ENCODE assay signal across 9 cellular contexts in the genomic region with DNA sequence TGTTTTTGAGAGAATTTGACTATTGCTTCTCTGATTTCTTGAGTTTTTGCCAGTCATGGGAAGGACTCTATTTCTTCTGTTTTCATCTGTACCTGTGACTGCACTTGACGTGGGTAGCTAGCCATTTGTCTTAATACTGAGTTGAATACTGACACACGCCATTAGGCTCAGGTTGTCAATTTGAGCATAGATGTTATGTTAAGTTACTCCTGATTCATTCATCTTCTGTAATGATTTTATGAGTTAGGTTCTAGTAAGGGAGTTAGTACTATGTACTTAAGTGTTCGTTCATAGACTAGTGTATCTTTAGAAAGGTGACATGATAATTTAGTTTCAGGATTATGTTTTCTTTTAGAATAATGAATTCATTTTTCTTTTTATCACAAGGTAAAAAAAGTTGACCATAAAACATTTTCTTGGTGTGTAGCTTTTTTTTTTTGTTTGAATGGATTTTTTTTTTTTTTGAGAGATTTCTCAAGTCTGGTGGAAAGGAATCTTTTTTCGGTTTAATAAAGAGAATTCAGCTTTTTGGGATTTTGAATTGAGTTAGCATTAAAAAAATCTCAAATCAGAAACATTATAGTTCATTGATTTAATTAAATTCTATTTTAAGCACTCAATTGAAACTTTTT. TPM values are rescaled to one million over a fixed set of nuclear protein-coding genes. Genes with fewer than 3 reads are reported as not detected.
DNase-seq lines count a peak whose midpoint lies in the region; ATAC-seq, FAIRE-seq and TF ChIP-seq lines count a peak whose summit lies in the region.
"Had no signal": no experiment of that assay in that cellular context is flagged by ENCODE, and none has a peak within 500 bp of the region (broad histone marks: within the 10 kb centered on the region; RNA-seq: fewer than 3 reads in every experiment).

No MANE protein-coding gene starts in this region.

- H3K4me1 ChIP-seq in endocrine pancreas (ENCODE audit: control insufficient read depth, insufficient read depth, low read length) = peaks cover 49% of the 10 kb centered on the region
- H3K4me1 ChIP-seq in effector memory CD4-positive, alpha-beta T cell (ENCODE audit: control insufficient read depth, insufficient read depth, low read length, poor library complexity, severe bottlenecking) = peaks cover 18% of the 10 kb centered on the region

- no peak for DNase-seq in GM12891 (ENCODE audit: insufficient read length, low spot score)
- DNase-seq in NCI-H774 (lab: John Stamatoyannopoulos, UW) = peak; percentile 16
- DNase-seq in osteocyte (ENCODE audit: extremely low spot score, unreplicated experiment) = no peak
- DNase-seq in effector memory CD4-positive, alpha-beta T cell = no peak
- no peak for DNase-seq in amygdala (lab: John Stamatoyannopoulos, UW)
- DNase-seq in stimulated activated naive CD4-positive, alpha-beta T cell treated with Interleukin-2 at 50 U/mL for 16 hours (lab: John Stamatoyannopoulos, UW) = no peak

- H3K27ac Mint-ChIP-seq in osteocyte (ENCODE audit: unreplicated experiment) = peak overlapping the region; percentile 85

- peak overlapping the region; percentile 27 for H3K9ac ChIP-seq in endocrine pancreas (ENCODE audit: control insufficient read depth, insufficient read depth, low read length)

- H3K9me3 ChIP-seq in endocrine pancreas (ENCODE audit: control insufficient read depth, low read length) = no peaks in the 10 kb centered on the region
- H3K9me3 ChIP-seq in effector memory CD4-positive, alpha-beta T cell (ENCODE audit: control insufficient read depth, low read length) = no peaks in the 10 kb centered on the region
- H3K9me3 ChIP-seq: neutrophil had no signal

- H3K9me3 Mint-ChIP-seq in osteocyte (ENCODE audit: unreplicated experiment) = no peaks in the 10 kb centered on the region

- TF ChIP-seq POLR2A in GM12891 (IDR thresholded peaks at IDR 0.05; ENCODE audit: low read depth, low read length) = no peak

- peaks cover 2% of the 10 kb centered on the region for H3K36me3 Mint-ChIP-seq in osteocyte (ENCODE audit: unreplicated experiment)

- peaks cover 52% of the 10 kb centered on the region for H3K4me1 Mint-ChIP-seq in osteocyte (ENCODE audit: unreplicated experiment)

- peak; percentile 61 for FAIRE-seq in GM12891 (lab: Jason Lieb, UNC)

- no peaks in the 10 kb centered on the region for H3K36me3 ChIP-seq in endocrine pancreas (ENCODE audit: control insufficient read depth, insufficient read depth, low read length)
- H3K36me3 ChIP-seq in effector memory CD4-positive, alpha-beta T cell (ENCODE audit: control insufficient read depth, insufficient read depth, low read length) = no peaks in the 10 kb centered on the region
- H3K36me3 ChIP-seq: neutrophil had no signal

- peak overlapping the region; percentile 97 for H3K4me3 ChIP-seq in endocrine pancreas (ENCODE audit: control insufficient read depth, insufficient read depth, low read length)
- H3K4me3 ChIP-seq in effector memory CD4-positive, alpha-beta T cell (ENCODE audit: insufficient read depth, low read depth, low read length, poor library complexity, severe bottlenecking) = no peak overlapping the region

- H3K27ac ChIP-seq in effector memory CD4-positive, alpha-beta T cell (ENCODE audit: insufficient read depth, low read length, poor library complexity, severe bottlenecking) = no peak overlapping the region
- H3K27ac ChIP-seq: neutrophil had no signal

- no peak for TF ChIP-seq CTCF in osteocyte (IDR thresholded peaks at IDR 0.05)

- no peak for ATAC-seq in HG02763 (IDR thresholded peaks at IDR 0.05; ENCODE audit: unreplicated experiment)

- H3K27me3 Mint-ChIP-seq in osteocyte (ENCODE audit: unreplicated experiment) = no peaks in the 10 kb centered on the region

- H3K4me3 Mint-ChIP-seq in osteocyte (ENCODE audit: unreplicated experiment) = peak overlapping the region; percentile 90

- no peaks in the 10 kb centered on the region for H3K27me3 ChIP-seq in endocrine pancreas (ENCODE audit: control insufficient read depth, insufficient read depth, low read length)
- H3K27me3 ChIP-seq in effector memory CD4-positive, alpha-beta T cell (replicated peaks; ENCODE audit: control insufficient read depth, insufficient read depth, low read length, poor library complexity, severe bottlenecking) = peaks cover 13% of the 10 kb centered on the region

TF ChIP-seq in GM12891, 5 proteins besides CTCF, POLR2A, EP300 and RAD21:
- no peak for TF ChIP-seq PAX5 (IDR thresholded peaks at IDR 0.05; ENCODE audit: insufficient read depth, low read length, severe bottlenecking)
- no peak for TF ChIP-seq POU2F2 (IDR thresholded peaks at IDR 0.05; ENCODE audit: low read depth, low read length)
- TF ChIP-seq SPI1 (IDR thresholded peaks at IDR 0.05; ENCODE audit: low read depth, low read length) = no peak
- TF ChIP-seq POLR2AphosphoS5 (IDR thresholded peaks at IDR 0.05; ENCODE audit: low read depth, low read length) = no peak
- no peak for TF ChIP-seq TAF1 (IDR thresholded peaks at IDR 0.05; ENCODE audit: low read depth, low read length)

RNA-seq across cellular contexts. Expression of a gene that starts 1.7 kb away (rescaled TPM):
- polyA plus RNA-seq in GM12891 (2012; ENCODE audit: low read depth, missing spikeins) = 26.3 TPM
- total RNA-seq in osteocyte = 67.3 and 72.2 TPM in 2 replicates
